In the genomic region with DNA sequence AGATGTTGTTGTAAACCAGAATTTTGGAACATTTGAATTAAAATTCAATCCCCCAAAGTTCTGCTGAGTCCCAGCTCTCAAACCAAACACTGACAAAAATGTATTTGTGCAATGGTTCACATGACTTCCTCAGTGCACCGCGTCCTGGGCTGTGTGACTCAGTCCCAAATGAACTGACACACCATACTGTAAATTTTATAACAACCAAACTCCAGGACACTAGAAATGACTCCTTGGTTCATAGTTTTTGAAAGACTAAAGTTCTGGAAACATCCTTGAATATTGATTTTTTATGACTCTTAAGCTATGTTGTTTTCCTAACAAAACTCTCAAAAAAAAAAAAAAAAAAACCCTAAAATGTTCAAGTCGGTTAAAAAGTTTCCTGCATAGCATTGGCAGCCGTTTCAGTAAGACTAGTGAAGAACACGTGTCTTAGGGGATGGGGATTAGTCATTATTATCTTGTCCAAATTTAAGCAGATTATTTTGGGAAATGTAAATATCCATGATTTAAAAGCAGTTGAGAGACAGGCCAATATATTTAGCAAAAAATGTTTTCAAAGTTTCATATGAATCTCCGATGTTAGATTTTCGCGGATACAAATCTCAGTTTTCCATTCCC, we compare ENCODE assay signal across 1 cellular context.
TF ChIP-seq lines count a peak whose summit lies in the region.

No MANE protein-coding gene starts in this region.

TF ChIP-seq in IMR-90, 13 proteins besides CTCF, POLR2A, EP300 and RAD21 (continued from another document):
- TF ChIP-seq, protein P1, sequence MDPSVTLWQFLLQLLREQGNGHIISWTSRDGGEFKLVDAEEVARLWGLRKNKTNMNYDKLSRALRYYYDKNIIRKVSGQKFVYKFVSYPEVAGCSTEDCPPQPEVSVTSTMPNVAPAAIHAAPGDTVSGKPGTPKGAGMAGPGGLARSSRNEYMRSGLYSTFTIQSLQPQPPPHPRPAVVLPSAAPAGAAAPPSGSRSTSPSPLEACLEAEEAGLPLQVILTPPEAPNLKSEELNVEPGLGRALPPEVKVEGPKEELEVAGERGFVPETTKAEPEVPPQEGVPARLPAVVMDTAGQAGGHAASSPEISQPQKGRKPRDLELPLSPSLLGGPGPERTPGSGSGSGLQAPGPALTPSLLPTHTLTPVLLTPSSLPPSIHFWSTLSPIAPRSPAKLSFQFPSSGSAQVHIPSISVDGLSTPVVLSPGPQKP (IDR thresholded peaks at IDR 0.05; ENCODE audit: borderline replicate concordance, low read depth, low read length) = no peak
